24 cellular contexts compared by ENCODE assay signal in the genomic region with DNA sequence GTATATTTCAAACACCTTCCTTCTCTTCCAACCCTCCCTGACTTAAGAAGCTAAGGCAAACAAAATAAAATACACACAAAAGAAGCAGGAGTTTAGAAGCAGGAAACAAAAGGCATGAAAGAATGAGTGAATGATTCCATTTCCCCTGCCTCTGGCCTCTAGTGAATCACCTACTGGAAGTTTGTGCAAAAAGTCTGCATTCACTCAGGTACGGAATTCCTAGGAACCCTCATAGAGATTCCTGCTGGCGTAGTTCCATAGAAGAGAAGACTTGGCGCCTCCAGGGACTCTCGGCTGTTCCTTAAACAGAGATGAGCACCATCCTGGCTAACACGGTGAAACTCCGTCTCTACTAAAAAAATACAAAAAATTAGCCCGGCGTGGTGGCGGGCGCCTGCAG.
"Had no signal": no experiment of that assay in that cellular context is flagged by ENCODE, and none has a peak within 500 bp of the region (broad histone marks: within the 10 kb centered on the region; RNA-seq: fewer than 3 reads in every experiment).

No MANE protein-coding gene starts in this region.

- H3K9me3 ChIP-seq: heart right ventricle, ovary, psoas muscle, thoracic aorta, upper lobe of left lung had no signal

- H3K27me3 ChIP-seq: ovary, upper lobe of left lung had no signal

- H3K9me3 Mint-ChIP-seq: activated naive CD8-positive, alpha-beta T cell treated with anti-CD3 and anti-CD28 coated beads for 36 hours; activated T-cell treated with anti-CD3 and anti-CD28 coated beads, Interleukin-2, amount 50 U/mL, for 4 hours; activated T-helper 2 cell treated with anti-CD3 and anti-CD28 coated beads, Interferon-gamma antibody, Interleukin-2, Interleukin-4, amounts not matched to agents 10 μg/mL and 5 μg/mL and 100 μg/mL, durations not matched to agents 14 hours and 24 hours and 36 hours; memory B cell; T-cell; WTC11 had no signal

- H3K36me3 ChIP-seq: heart right ventricle, ovary, thoracic aorta, upper lobe of left lung had no signal

- H3K4me3 ChIP-seq: heart right ventricle, ovary, psoas muscle, thoracic aorta, upper lobe of left lung had no signal

- DNase-seq: activated CD4-positive, alpha-beta T cell treated with anti-CD3 and anti-CD28 coated beads for 36 hours; activated CD4-positive, alpha-beta T cell treated with anti-CD3 and anti-CD28 coated beads, Interleukin-2, amount 50 U/mL, for 4 hours; activated CD8-positive, alpha-beta memory T cell treated with anti-CD3 and anti-CD28 coated beads, Interleukin-2, amount 50 U/mL, for 48 hours; activated naive CD4-positive, alpha-beta T cell; activated naive CD8-positive, alpha-beta T cell treated with anti-CD3 and anti-CD28 coated beads for 36 hours; activated T-cell treated with anti-CD3 and anti-CD28 coated beads, Interleukin-2, amount 50 U/mL, for 4 hours; amniotic stem cell; cortex of kidney; foreskin fibroblast; heart right ventricle; islet precursor cell; left colon; ovary; psoas muscle; right cardiac atrium; stimulated activated CD4-positive, alpha-beta T cell treated with anti-CD3 and anti-CD28 coated beads, Interleukin-4, amount 100 ng/mL, for 24 hours; stimulated activated naive CD4-positive, alpha-beta T cell treated with Interleukin-2 at 50 U/mL for 16 hours; T1000; upper lobe of left lung had no signal

- H3K27ac Mint-ChIP-seq: activated CD4-positive, alpha-beta T cell treated with anti-CD3 and anti-CD28 coated beads for 36 hours; memory B cell; WTC11 had no signal

- H3K36me3 Mint-ChIP-seq: activated naive CD8-positive, alpha-beta T cell treated with anti-CD3 and anti-CD28 coated beads for 36 hours; memory B cell; T-cell; WTC11 had no signal

- ATAC-seq: activated CD4-positive, alpha-beta T cell treated with anti-CD3 and anti-CD28 coated beads for 36 hours; activated T-cell treated with anti-CD3 and anti-CD28 coated beads, Interleukin-2, amount 50 U/mL, for 4 hours; heart right ventricle; left colon; psoas muscle; right cardiac atrium; T-cell; WTC11 had no signal

- H3K4me3 Mint-ChIP-seq: activated CD4-positive, alpha-beta T cell treated with anti-CD3 and anti-CD28 coated beads for 36 hours; activated naive CD8-positive, alpha-beta T cell treated with anti-CD3 and anti-CD28 coated beads for 36 hours; activated T-cell treated with anti-CD3 and anti-CD28 coated beads, Interleukin-2, amount 50 U/mL, for 4 hours; WTC11 had no signal

- H3K27me3 Mint-ChIP-seq: activated CD4-positive, alpha-beta T cell treated with anti-CD3 and anti-CD28 coated beads for 36 hours; activated naive CD8-positive, alpha-beta T cell treated with anti-CD3 and anti-CD28 coated beads for 36 hours; memory B cell had no signal
